ENCODE assay signal across 18 cellular contexts in the genomic region with DNA sequence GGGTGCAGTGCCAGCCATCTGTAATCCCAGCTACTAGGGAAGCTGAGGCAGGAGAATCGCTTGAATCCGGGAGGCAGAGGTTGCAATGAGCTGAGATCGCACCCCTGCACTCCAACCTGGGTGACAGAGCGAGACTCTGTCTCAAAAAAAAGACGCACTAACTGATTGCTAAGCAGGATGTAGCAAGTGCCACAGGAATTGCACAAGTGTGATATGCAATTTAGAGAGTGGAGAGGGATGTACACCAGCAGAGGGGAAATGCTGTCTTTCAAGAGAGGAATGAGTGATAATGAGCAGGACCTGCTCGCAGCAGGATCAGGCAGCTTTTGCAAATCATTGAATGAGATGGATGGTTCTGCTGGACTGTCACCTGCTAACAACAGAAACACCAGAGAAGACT. TPM values are rescaled to one million over a fixed set of nuclear protein-coding genes. Genes with fewer than 3 reads are reported as not detected.
DNase-seq lines count a peak whose midpoint lies in the region; ATAC-seq, FAIRE-seq and TF ChIP-seq lines count a peak whose summit lies in the region.
"Had no signal": no experiment of that assay in that cellular context is flagged by ENCODE, and none has a peak within 500 bp of the region (broad histone marks: within the 10 kb centered on the region; RNA-seq: fewer than 3 reads in every experiment).

No MANE protein-coding gene starts in this region.

- H3K27me3 ChIP-seq in right lobe of liver (no peaks in the 10 kb centered on the region), HepG2 (ENCODE audit: control insufficient read depth in 1 of 2, insufficient read depth in 2 of 2, low read length in 2 of 2) (no peaks in the 10 kb centered on the region), body of pancreas (no peaks in the 10 kb centered on the region)
- H3K27me3 ChIP-seq: BE2C, Peyer's patch had no signal

- H3K79me2 ChIP-seq in HepG2 (ENCODE audit: insufficient read depth, low read length) = no peaks in the 10 kb centered on the region

- no peak overlapping the region for H3K9ac ChIP-seq in HepG2 (ENCODE audit: insufficient read depth, low read depth, low read length)

- H3K36me3 ChIP-seq in right lobe of liver = no peaks in the 10 kb centered on the region
- H3K36me3 ChIP-seq in HepG2 (replicated peaks in 1 of 2; ENCODE audit: control insufficient read depth in 1 of 2, insufficient read depth in 2 of 2, low read length in 2 of 2) = no peaks in the 10 kb centered on the region
- no peaks in the 10 kb centered on the region for H3K36me3 ChIP-seq in body of pancreas (replicated peaks in 1 of 2; ENCODE audit: insufficient read depth in 1 of 2, low read depth in 2 of 2)
- H3K36me3 ChIP-seq: BE2C, Peyer's patch had no signal

- no peak overlapping the region for H3K4me3 ChIP-seq in right lobe of liver
- no peak overlapping the region for H3K4me3 ChIP-seq in HepG2 (replicated peaks in 1 of 3; ENCODE audit: insufficient read depth in 1 of 3, low read depth in 2 of 3, low read length in 3 of 3)
- no peak overlapping the region for H3K4me3 ChIP-seq in body of pancreas
- H3K4me3 ChIP-seq: Peyer's patch had no signal

- H4K20me1 ChIP-seq in HepG2 (ENCODE audit: insufficient read depth, low read length) = no peaks in the 10 kb centered on the region

- peak overlapping the region in 1 of 3 donors; percentile 9 for H3K27ac ChIP-seq in right lobe of liver
- no peak overlapping the region for H3K27ac ChIP-seq in HepG2 (ENCODE audit: extremely low read length, insufficient read depth, low read length)
- peak overlapping the region in 3 of 4 donors; percentile 36 to 58 (median 43) for H3K27ac ChIP-seq in body of pancreas
- H3K27ac ChIP-seq: Peyer's patch had no signal

- H3K9me3 ChIP-seq in right lobe of liver (no peaks in the 10 kb centered on the region), HepG2 (ENCODE audit: low read length) (no peaks in the 10 kb centered on the region), body of pancreas (no peaks in the 10 kb centered on the region)
- H3K9me3 ChIP-seq: BE2C, Peyer's patch had no signal

- TF ChIP-seq CTCF in right lobe of liver (IDR thresholded peaks at IDR 0.05) (no peak), HepG2 (CRISPR knock-in tag; IDR thresholded peaks at IDR 0.05) (no peak), body of pancreas (IDR thresholded peaks at IDR 0.05) (no peak)

- DNase-seq in right lobe of liver = no peak
- no peak for DNase-seq in HepG2 (ENCODE audit: low spot score)
- peak; percentile 33 to 69 for DNase-seq in NOMO-1 (lab: John Stamatoyannopoulos, UW; ENCODE audit: unreplicated experiment in 2 of 2)
- no peak for DNase-seq in body of pancreas
- no peak for DNase-seq in activated CD4-positive, alpha-beta T cell treated with anti-CD3 and anti-CD28 coated beads, Interleukin-2, amount 50 U/mL, for 4 hours
- DNase-seq: BE2C; CD4-positive, alpha-beta memory T cell; DND-41; GDM1; IMR-90; Kasumi-1; NCI-H1092; NCI-H187; NCI-H526; Peyer's patch; SHP77 had no signal

- POLR2A ChIA-PET in HepG2 (lab: Yijun Ruan, JAX) = no interaction called here

- no peak overlapping the region for H3K4me2 ChIP-seq in HepG2 (ENCODE audit: low read depth, low read length)

- H3K4me1 ChIP-seq in right lobe of liver (peaks cover 0 to 19% (median 4%) of the 10 kb centered on the region in 4 donors), HepG2 (ENCODE audit: insufficient read depth, low read length) (no peaks in the 10 kb centered on the region), body of pancreas (peaks cover 42% of the 10 kb centered on the region)
- H3K4me1 ChIP-seq: BE2C, Peyer's patch had no signal

- H2AFZ ChIP-seq in HepG2 (ENCODE audit: low read length) = no peak overlapping the region

- intact Hi-C loops in right lobe of liver (cut with DNase I) (no loop called here), HepG2 (cut with micrococcal nuclease; ENCODE audit: unreplicated experiment) (loop anchor here (5.0 kb wide), 1 partner anchor 71 kb away; no protein-coding TSS in a partner anchor), body of pancreas (cut with DNase I) (no loop called here)

- TF ChIP-seq POLR2A in right lobe of liver (IDR thresholded peaks at IDR 0.05) = no peak
- TF ChIP-seq POLR2A in HepG2 (IDR thresholded peaks at IDR 0.05; ENCODE audit: insufficient read depth in 1 of 2, low read depth in 2 of 2, low read length in 2 of 2) = no peak
- TF ChIP-seq POLR2A in body of pancreas (IDR thresholded peaks at IDR 0.05) = no peak

- BruUV-seq in HepG2 (replicated peaks; lab: Mats Ljungman, UMichigan) = no TSS peak

- CTCF ChIA-PET in HepG2 (lab: Yijun Ruan, JAX; ENCODE audit: low intra/inter-chr PET ratio, low total read pairs) = no interaction called here

- ATAC-seq in right lobe of liver (peak in 3 of 4 donors; percentile 23 to 52 (median 34)), HepG2 (no peak), body of pancreas (no peak), HG02870 (IDR thresholded peaks at IDR 0.05; ENCODE audit: unreplicated experiment) (no peak), HG02938 (IDR thresholded peaks at IDR 0.05; ENCODE audit: unreplicated experiment) (no peak)

- in situ Hi-C loops in HepG2 (cut with HindIII; ENCODE audit: extremely low pct_ligation_motif_present, low pct_unique_long_range_greater_than_20kb) = no loop called here

- WGBS in right lobe of liver (ENCODE audit: insufficient coverage, low coverage, low lambda C conversion rate, missing lambda C conversion rate) = 7% methylated on average over 1 of the region's 6 CpGs
- WGBS in HepG2 (ENCODE audit: low lambda C conversion rate) = 60% methylated on average over 6 of the region's 6 CpGs
- WGBS in body of pancreas, 2 donors = 48 to 72% methylated on average over 5 to 6 of the region's 6 CpGs

- FAIRE-seq in HepG2 (lab: Jason Lieb, UNC) = no peak

- TF ChIP-seq RAD21 in HepG2 (CRISPR knock-in tag; IDR thresholded peaks at IDR 0.05) = no peak

- TF ChIP-seq EP300 in HepG2 (IDR thresholded peaks at IDR 0.05; ENCODE audit: low read depth in 2 of 2, low read length in 2 of 2) = no peak
- TF ChIP-seq EP300 in HepG2 (CRISPR knock-in tag; IDR thresholded peaks at IDR 0.05; ENCODE audit: borderline replicate concordance) = no peak

TF ChIP-seq in HepG2, 621 proteins besides CTCF, POLR2A, EP300 and RAD21 (continues in another document):
- no peak for TF ChIP-seq WIZ (CRISPR knock-in tag; IDR thresholded peaks at IDR 0.05)
- TF ChIP-seq NONO (IDR thresholded peaks at IDR 0.05) = no peak
- TF ChIP-seq NONO (CRISPR knock-in tag; conservative IDR thresholded peaks at IDR 0.05) = no peak
- TF ChIP-seq MBD4 (IDR thresholded peaks at IDR 0.05; ENCODE audit: borderline replicate concordance, low read length) = no peak
- no peak for TF ChIP-seq MIER2 (CRISPR knock-in tag; IDR thresholded peaks at IDR 0.05)
- TF ChIP-seq, protein P1, sequence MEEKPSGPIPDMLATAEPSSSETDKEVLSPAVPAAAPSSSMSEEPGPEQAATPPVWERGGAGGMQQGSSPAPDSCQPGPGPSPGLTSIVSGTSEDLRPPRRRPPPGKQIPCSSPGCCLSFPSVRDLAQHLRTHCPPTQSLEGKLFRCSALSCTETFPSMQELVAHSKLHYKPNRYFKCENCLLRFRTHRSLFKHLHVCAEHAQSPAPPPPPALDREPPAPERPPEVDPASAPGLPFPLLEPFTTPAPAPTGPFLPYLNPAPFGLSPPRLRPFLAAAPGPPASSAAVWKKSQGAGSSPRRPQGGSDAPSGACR (CRISPR knock-in tag; IDR thresholded peaks at IDR 0.05) = no peak
- TF ChIP-seq, protein P2, sequence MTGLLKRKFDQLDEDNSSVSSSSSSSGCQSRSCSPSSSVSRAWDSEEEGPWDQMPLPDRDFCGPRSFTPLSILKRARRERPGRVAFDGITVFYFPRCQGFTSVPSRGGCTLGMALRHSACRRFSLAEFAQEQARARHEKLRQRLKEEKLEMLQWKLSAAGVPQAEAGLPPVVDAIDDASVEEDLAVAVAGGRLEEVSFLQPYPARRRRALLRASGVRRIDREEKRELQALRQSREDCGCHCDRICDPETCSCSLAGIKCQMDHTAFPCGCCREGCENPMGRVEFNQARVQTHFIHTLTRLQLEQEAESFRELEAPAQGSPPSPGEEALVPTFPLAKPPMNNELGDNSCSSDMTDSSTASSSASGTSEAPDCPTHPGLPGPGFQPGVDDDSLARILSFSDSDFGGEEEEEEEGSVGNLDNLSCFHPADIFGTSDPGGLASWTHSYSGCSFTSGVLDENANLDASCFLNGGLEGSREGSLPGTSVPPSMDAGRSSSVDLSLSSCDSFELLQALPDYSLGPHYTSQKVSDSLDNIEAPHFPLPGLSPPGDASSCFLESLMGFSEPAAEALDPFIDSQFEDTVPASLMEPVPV (CRISPR knock-in tag; IDR thresholded peaks at IDR 0.05) = no peak
- TF ChIP-seq NFKBIZ (CRISPR knock-in tag; IDR thresholded peaks at IDR 0.05) = no peak

RNA-seq across cellular contexts. Expression of a gene that starts 13.3 kb away (rescaled TPM):
- total RNA-seq in right lobe of liver (1 to 10 TPM in 2 of 6 experiments, under 1 TPM in 4; 0.20 to 6.1 (median 0.80) TPM), HepG2 (2016; rRNA removed; fragmentation: Illumina TruSeq; extraction: Trizol) (0.02 TPM in 1 of 2 replicates, not detected in the other), body of pancreas (10 to 100 TPM; 19.5 to 26.7 TPM)
- not detected in 2 replicates for total RNA-seq in HepG2 (2016; cell fraction: cytosol; rRNA removed; fragmentation: Illumina TruSeq; extraction: Trizol; ENCODE audit: low read depth)
- 0.04 TPM in 1 of 2 replicates, not detected in the other for total RNA-seq in HepG2 (2016; cell fraction: insoluble cytoplasmic fraction; rRNA removed; fragmentation: Illumina TruSeq; extraction: Trizol)
- total RNA-seq in HepG2 (2016; cell fraction: membrane; rRNA removed; fragmentation: Illumina TruSeq; extraction: Trizol) = 0.03 TPM in 1 of 2 replicates, not detected in the other
- total RNA-seq in HepG2 (2016; cell fraction: nucleus; rRNA removed; fragmentation: Illumina TruSeq; extraction: Trizol) = 0.06 TPM in 1 of 2 replicates, not detected in the other
- polyA plus RNA-seq in HepG2 (2011; rRNA removed) = 0.07 TPM in 1 of 2 replicates, not detected in the other
- polyA plus RNA-seq in HepG2 (2011; cell fraction: cytosol; rRNA removed) = 0.01 TPM in 2 replicates
- polyA plus RNA-seq in HepG2 (2011; cell fraction: nucleus; rRNA removed) = not detected in 2 replicates
- not detected in 2 replicates for polyA plus RNA-seq in HepG2 (2012)
- not detected in 2 replicates for polyA plus RNA-seq in HepG2 (2016; cell fraction: cytosol; fragmentation: Illumina TruSeq; extraction: Trizol; ENCODE audit: low read depth)
- polyA plus RNA-seq in HepG2 (2016; cell fraction: insoluble cytoplasmic fraction; fragmentation: Illumina TruSeq; extraction: Trizol; ENCODE audit: low read depth) = not detected in 2 replicates
- not detected in 2 replicates for polyA plus RNA-seq in HepG2 (2016; cell fraction: membrane; fragmentation: Illumina TruSeq; extraction: Trizol; ENCODE audit: low read depth)
- polyA plus RNA-seq in HepG2 (2016; cell fraction: nucleus; fragmentation: Illumina TruSeq; extraction: Trizol; ENCODE audit: insufficient read depth, low read depth) = not detected in 2 replicates
- not detected in 2 replicates for polyA minus RNA-seq in HepG2 (2011; rRNA and poly(A)+ RNA removed; ENCODE audit: low replicate concordance)
- polyA minus RNA-seq in HepG2 (2011; cell fraction: cytosol; rRNA and poly(A)+ RNA removed) = not detected in 2 replicates
- polyA minus RNA-seq in HepG2 (2011; cell fraction: nucleus; rRNA and poly(A)+ RNA removed) = not detected in 2 replicates
- total RNA-seq: CD4-positive, alpha-beta memory T cell had no signal
- polyA plus RNA-seq: CD4-positive, alpha-beta memory T cell had no signal

Comparison
In these comparisons a context has a peak if more than half of its experiments do, and no peak if none do; other contexts are left out.
1. ATAC-seq: peak in right lobe of liver (3 of 4); none in HepG2 (single experiment), body of pancreas (single experiment), HG02870 (single experiment) and HG02938 (single experiment).
2. DNase-seq: peak in NOMO-1 (2 of 2); none in right lobe of liver (0 of 3), HepG2 (single experiment), body of pancreas (0 of 4) and activated CD4-positive, alpha-beta T cell treated with anti-CD3 and anti-CD28 coated beads, Interleukin-2, amount 50 U/mL, for 4 hours (0 of 2).